ENCODE assay signal across 1 cellular context in the genomic region with DNA sequence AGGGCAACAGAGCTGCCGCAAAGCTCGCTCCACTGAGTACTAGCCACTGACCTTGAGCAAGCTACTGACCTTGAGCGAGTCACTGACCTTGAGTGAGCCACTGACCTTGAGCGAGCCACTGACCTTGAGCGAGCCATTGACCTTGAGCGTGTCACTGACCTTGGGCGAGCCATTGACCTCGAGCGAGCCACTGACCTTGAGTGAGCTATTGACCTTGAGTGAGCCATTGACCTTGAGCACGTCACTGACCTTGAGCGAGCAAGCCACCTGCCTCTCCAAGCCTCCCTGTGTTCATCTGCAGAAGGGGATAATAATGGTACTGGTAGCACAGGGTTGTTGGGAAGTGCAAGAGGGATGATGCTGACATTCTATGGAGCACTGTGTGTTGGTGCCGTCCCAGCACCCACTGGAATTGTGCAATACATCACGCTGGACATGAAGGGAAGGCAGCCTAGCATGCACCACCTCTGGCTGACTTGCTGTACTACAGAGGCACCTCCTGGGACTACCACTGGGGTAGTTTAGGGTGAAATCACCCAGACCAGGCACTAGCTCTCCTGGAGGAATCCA.
TF ChIP-seq lines count a peak whose summit lies in the region.

No MANE protein-coding gene starts in this region.

TF ChIP-seq in HepG2, 621 proteins besides CTCF, POLR2A, EP300 and RAD21 (continued from another document and continues in another):
- TF ChIP-seq, protein P1, sequence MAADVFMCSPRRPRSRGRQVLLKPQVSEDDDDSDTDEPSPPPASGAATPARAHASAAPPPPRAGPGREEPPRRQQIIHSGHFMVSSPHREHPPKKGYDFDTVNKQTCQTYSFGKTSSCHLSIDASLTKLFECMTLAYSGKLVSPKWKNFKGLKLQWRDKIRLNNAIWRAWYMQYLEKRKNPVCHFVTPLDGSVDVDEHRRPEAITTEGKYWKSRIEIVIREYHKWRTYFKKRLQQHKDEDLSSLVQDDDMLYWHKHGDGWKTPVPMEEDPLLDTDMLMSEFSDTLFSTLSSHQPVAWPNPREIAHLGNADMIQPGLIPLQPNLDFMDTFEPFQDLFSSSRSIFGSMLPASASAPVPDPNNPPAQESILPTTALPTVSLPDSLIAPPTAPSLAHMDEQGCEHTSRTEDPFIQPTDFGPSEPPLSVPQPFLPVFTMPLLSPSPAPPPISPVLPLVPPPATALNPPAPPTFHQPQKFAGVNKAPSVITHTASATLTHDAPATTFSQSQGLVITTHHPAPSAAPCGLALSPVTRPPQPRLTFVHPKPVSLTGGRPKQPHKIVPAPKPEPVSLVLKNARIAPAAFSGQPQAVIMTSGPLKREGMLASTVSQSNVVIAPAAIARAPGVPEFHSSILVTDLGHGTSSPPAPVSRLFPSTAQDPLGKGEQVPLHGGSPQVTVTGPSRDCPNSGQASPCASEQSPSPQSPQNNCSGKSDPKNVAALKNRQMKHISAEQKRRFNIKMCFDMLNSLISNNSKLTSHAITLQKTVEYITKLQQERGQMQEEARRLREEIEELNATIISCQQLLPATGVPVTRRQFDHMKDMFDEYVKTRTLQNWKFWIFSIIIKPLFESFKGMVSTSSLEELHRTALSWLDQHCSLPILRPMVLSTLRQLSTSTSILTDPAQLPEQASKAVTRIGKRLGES (CRISPR knock-in tag; IDR thresholded peaks at IDR 0.05; ENCODE audit: borderline replicate concordance), result no peak
- no peak for TF ChIP-seq ZNF367 (CRISPR knock-in tag; IDR thresholded peaks at IDR 0.05; ENCODE audit: borderline replicate concordance)
- no peak for TF ChIP-seq ZNF780A (CRISPR knock-in tag; IDR thresholded peaks at IDR 0.05)
- TF ChIP-seq ZNF605 (CRISPR knock-in tag; IDR thresholded peaks at IDR 0.05), result no peak
- TF ChIP-seq, protein P2, sequence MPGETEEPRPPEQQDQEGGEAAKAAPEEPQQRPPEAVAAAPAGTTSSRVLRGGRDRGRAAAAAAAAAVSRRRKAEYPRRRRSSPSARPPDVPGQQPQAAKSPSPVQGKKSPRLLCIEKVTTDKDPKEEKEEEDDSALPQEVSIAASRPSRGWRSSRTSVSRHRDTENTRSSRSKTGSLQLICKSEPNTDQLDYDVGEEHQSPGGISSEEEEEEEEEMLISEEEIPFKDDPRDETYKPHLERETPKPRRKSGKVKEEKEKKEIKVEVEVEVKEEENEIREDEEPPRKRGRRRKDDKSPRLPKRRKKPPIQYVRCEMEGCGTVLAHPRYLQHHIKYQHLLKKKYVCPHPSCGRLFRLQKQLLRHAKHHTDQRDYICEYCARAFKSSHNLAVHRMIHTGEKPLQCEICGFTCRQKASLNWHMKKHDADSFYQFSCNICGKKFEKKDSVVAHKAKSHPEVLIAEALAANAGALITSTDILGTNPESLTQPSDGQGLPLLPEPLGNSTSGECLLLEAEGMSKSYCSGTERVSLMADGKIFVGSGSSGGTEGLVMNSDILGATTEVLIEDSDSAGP (CRISPR knock-in tag; IDR thresholded peaks at IDR 0.05; ENCODE audit: borderline replicate concordance), result no peak
- TF ChIP-seq ZNF746 (CRISPR knock-in tag; IDR thresholded peaks at IDR 0.05), result no peak
- no peak for TF ChIP-seq U2AF2 (IDR thresholded peaks at IDR 0.05; ENCODE audit: low read depth, low read length)
- no peak for TF ChIP-seq ARID2 (CRISPR knock-in tag; IDR thresholded peaks at IDR 0.05; ENCODE audit: borderline replicate concordance)
- TF ChIP-seq NFYB (CRISPR knock-in tag; IDR thresholded peaks at IDR 0.05), result no peak
- TF ChIP-seq ISL2 (CRISPR knock-in tag; IDR thresholded peaks at IDR 0.05), result no peak
- TF ChIP-seq, protein P3, sequence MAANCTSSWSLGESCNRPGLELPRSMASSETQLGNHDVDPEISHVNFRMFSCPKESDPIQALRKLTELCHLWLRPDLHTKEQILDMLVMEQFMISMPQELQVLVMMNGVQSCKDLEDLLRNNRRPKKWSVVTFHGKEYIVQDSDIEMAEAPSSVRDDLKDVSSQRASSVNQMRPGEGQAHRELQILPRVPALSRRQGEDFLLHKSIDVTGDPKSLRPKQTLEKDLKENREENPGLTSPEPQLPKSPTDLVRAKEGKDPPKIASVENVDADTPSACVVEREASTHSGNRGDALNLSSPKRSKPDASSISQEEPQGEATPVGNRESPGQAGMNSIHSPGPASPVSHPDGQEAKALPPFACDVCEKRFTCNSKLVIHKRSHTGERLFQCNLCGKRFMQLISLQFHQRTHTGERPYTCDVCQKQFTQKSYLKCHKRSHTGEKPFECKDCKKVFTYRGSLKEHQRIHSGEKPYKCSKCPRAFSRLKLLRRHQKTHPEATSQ (CRISPR knock-in tag; IDR thresholded peaks at IDR 0.05; ENCODE audit: borderline replicate concordance), result no peak
- no peak for TF ChIP-seq ZNF180 (CRISPR knock-in tag; IDR thresholded peaks at IDR 0.05; ENCODE audit: borderline replicate concordance, low read depth)
- TF ChIP-seq SALL2 (CRISPR knock-in tag; IDR thresholded peaks at IDR 0.05), result no peak
- TF ChIP-seq, protein P4, sequence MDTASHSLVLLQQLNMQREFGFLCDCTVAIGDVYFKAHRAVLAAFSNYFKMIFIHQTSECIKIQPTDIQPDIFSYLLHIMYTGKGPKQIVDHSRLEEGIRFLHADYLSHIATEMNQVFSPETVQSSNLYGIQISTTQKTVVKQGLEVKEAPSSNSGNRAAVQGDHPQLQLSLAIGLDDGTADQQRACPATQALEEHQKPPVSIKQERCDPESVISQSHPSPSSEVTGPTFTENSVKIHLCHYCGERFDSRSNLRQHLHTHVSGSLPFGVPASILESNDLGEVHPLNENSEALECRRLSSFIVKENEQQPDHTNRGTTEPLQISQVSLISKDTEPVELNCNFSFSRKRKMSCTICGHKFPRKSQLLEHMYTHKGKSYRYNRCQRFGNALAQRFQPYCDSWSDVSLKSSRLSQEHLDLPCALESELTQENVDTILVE (CRISPR knock-in tag; IDR thresholded peaks at IDR 0.05), result no peak
- TF ChIP-seq SUZ12 (IDR thresholded peaks at IDR 0.05; ENCODE audit: low read depth, low read length), result no peak
- peak; percentile 86 for TF ChIP-seq NCOR1 (IDR thresholded peaks at IDR 0.05; ENCODE audit: borderline replicate concordance, low read length)
- TF ChIP-seq, protein P5, sequence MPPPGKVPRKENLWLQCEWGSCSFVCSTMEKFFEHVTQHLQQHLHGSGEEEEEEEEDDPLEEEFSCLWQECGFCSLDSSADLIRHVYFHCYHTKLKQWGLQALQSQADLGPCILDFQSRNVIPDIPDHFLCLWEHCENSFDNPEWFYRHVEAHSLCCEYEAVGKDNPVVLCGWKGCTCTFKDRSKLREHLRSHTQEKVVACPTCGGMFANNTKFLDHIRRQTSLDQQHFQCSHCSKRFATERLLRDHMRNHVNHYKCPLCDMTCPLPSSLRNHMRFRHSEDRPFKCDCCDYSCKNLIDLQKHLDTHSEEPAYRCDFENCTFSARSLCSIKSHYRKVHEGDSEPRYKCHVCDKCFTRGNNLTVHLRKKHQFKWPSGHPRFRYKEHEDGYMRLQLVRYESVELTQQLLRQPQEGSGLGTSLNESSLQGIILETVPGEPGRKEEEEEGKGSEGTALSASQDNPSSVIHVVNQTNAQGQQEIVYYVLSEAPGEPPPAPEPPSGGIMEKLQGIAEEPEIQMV (CRISPR knock-in tag; IDR thresholded peaks at IDR 0.05; ENCODE audit: low read depth), result no peak
- TF ChIP-seq NFE2 (CRISPR knock-in tag; IDR thresholded peaks at IDR 0.05), result no peak
- no peak for TF ChIP-seq ATF1 (CRISPR knock-in tag; IDR thresholded peaks at IDR 0.05)
- TF ChIP-seq, protein P6, sequence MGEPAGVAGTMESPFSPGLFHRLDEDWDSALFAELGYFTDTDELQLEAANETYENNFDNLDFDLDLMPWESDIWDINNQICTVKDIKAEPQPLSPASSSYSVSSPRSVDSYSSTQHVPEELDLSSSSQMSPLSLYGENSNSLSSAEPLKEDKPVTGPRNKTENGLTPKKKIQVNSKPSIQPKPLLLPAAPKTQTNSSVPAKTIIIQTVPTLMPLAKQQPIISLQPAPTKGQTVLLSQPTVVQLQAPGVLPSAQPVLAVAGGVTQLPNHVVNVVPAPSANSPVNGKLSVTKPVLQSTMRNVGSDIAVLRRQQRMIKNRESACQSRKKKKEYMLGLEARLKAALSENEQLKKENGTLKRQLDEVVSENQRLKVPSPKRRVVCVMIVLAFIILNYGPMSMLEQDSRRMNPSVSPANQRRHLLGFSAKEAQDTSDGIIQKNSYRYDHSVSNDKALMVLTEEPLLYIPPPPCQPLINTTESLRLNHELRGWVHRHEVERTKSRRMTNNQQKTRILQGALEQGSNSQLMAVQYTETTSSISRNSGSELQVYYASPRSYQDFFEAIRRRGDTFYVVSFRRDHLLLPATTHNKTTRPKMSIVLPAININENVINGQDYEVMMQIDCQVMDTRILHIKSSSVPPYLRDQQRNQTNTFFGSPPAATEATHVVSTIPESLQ (CRISPR knock-in tag; conservative IDR thresholded peaks at IDR 0.05), result no peak
- no peak for TF ChIP-seq ZNF33B (CRISPR knock-in tag; IDR thresholded peaks at IDR 0.05)
- no peak for TF ChIP-seq MXD4 (CRISPR knock-in tag; IDR thresholded peaks at IDR 0.05)
- TF ChIP-seq HDAC1 (CRISPR knock-in tag; IDR thresholded peaks at IDR 0.05), result peak; percentile 58; the same call in 1 of the 2 replicates
- no peak for TF ChIP-seq REL (CRISPR knock-in tag; conservative IDR thresholded peaks at IDR 0.05)
- no peak for TF ChIP-seq ZNF10 (CRISPR knock-in tag; IDR thresholded peaks at IDR 0.05; ENCODE audit: borderline replicate concordance, low read depth)
- TF ChIP-seq ZNF768 (CRISPR knock-in tag; IDR thresholded peaks at IDR 0.05), result no peak
- no peak for TF ChIP-seq JUN (CRISPR knock-in tag; IDR thresholded peaks at IDR 0.05)
- TF ChIP-seq ZFP90 (CRISPR knock-in tag; IDR thresholded peaks at IDR 0.05; ENCODE audit: borderline replicate concordance), result no peak
- no peak for TF ChIP-seq ZNF12 (CRISPR knock-in tag; IDR thresholded peaks at IDR 0.05)
- TF ChIP-seq, protein P7, sequence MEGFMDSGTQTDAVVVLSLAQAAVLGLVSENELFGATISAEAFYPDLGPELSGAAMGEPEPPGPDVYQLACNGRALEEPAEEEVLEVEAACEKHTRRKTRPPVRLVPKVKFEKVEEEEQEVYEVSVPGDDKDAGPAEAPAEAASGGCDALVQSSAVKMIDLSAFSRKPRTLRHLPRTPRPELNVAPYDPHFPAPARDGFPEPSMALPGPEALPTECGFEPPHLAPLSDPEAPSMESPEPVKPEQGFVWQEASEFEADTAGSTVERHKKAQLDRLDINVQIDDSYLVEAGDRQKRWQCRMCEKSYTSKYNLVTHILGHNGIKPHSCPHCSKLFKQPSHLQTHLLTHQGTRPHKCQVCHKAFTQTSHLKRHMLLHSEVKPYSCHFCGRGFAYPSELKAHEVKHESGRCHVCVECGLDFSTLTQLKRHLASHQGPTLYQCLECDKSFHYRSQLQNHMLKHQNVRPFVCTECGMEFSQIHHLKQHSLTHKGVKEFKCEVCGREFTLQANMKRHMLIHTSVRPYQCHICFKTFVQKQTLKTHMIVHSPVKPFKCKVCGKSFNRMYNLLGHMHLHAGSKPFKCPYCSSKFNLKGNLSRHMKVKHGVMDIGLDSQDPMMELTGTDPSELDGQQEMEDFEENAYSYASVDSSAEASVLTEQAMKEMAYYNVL (CRISPR knock-in tag; IDR thresholded peaks at IDR 0.05; ENCODE audit: borderline replicate concordance), result no peak
- no peak for TF ChIP-seq ZNF652 (CRISPR knock-in tag; IDR thresholded peaks at IDR 0.05; ENCODE audit: borderline replicate concordance, low read depth)
- TF ChIP-seq, protein P8, sequence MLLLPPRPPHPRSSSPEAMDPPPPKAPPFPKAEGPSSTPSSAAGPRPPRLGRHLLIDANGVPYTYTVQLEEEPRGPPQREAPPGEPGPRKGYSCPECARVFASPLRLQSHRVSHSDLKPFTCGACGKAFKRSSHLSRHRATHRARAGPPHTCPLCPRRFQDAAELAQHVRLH (CRISPR knock-in tag; IDR thresholded peaks at IDR 0.05; ENCODE audit: borderline replicate concordance, low read depth), result no peak
- no peak for TF ChIP-seq ZNF253 (CRISPR knock-in tag; IDR thresholded peaks at IDR 0.05; ENCODE audit: borderline replicate concordance)
- TF ChIP-seq, protein P9, sequence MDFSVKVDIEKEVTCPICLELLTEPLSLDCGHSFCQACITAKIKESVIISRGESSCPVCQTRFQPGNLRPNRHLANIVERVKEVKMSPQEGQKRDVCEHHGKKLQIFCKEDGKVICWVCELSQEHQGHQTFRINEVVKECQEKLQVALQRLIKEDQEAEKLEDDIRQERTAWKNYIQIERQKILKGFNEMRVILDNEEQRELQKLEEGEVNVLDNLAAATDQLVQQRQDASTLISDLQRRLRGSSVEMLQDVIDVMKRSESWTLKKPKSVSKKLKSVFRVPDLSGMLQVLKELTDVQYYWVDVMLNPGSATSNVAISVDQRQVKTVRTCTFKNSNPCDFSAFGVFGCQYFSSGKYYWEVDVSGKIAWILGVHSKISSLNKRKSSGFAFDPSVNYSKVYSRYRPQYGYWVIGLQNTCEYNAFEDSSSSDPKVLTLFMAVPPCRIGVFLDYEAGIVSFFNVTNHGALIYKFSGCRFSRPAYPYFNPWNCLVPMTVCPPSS (IDR thresholded peaks at IDR 0.05), result no peak
- TF ChIP-seq ZNF782 (CRISPR knock-in tag; IDR thresholded peaks at IDR 0.05; ENCODE audit: borderline replicate concordance), result no peak; the same call in 1 of the 2 replicates
- TF ChIP-seq BRD4 (CRISPR knock-in tag; IDR thresholded peaks at IDR 0.05), result no peak
- 0 out of 2 replicates have a peak, but pooled peaks have one; percentile 40 for TF ChIP-seq NCOA2 (CRISPR knock-in tag; IDR thresholded peaks at IDR 0.05)
